Comparison of ENCODE assay signal across 1 cellular context in the genomic region with DNA sequence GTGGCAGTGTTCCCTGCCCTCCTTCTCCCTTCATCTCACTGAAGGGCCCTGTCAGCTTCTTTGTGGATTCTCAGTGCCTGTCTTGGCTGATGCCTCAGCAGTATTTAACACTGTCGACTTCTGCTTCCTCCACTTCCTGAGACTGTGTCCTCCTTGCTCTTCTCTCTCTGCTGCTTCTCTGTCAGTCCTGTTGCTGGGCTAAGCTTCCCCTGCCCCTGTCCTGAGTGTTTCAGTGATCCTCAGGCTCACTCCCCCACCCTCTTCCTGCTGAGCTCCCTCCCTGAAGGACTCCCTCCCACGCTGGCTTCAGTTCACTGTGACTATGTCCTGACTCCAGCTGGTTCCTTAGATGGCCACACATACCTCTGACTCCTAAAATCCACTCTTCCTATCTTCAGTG.
TF ChIP-seq lines count a peak whose summit lies in the region.

No MANE protein-coding gene starts in this region.

TF ChIP-seq in IMR-90, 13 proteins besides CTCF, POLR2A, EP300 and RAD21:
- TF ChIP-seq NFE2L2 (IDR thresholded peaks at IDR 0.05; ENCODE audit: low read depth, low read length) = no peak
- TF ChIP-seq MAZ (IDR thresholded peaks at IDR 0.05; ENCODE audit: borderline replicate concordance, low read depth, low read length) = peak; percentile 32; the same call in 1 of the 2 replicates
